ENCODE assay signal across 14 cellular contexts in genomic region chr3:100090669-100091005, GRCh38. TPM values are rescaled to one million over a fixed set of nuclear protein-coding genes. Genes with fewer than 3 reads are reported as not detected.
DNase-seq lines count a peak whose midpoint lies in the region; ATAC-seq and TF ChIP-seq lines count a peak whose summit lies in the region.
"Had no signal": no experiment of that assay in that cellular context is flagged by ENCODE, and none has a peak within 500 bp of the region (broad histone marks: within the 10 kb centered on the region; RNA-seq: fewer than 3 reads in every experiment).

No MANE protein-coding gene starts in this region.

- H3K4me3 Mint-ChIP-seq in activated naive CD8-positive, alpha-beta T cell treated with anti-CD3 and anti-CD28 coated beads, Interleukin-2, amount 10 ng/mL, durations not matched to agents 7 days and 5 days, result no peak overlapping the region
- H3K4me3 Mint-ChIP-seq in activated naive CD8-positive, alpha-beta T cell treated with anti-CD3 and anti-CD28 coated beads, Interleukin-2, amount 50 U/mL, for 24 hours, result no peak overlapping the region
- no peak overlapping the region for H3K4me3 Mint-ChIP-seq in type B pancreatic cell
- H3K4me3 Mint-ChIP-seq in CD8-positive, alpha-beta T cell, result no peak overlapping the region
- H3K4me3 Mint-ChIP-seq: activated CD4-positive, alpha-beta memory T cell treated with anti-CD3 and anti-CD28 coated beads, Interleukin-2, amount 10 ng/mL, durations not matched to agents 7 days and 5 days; CD4-positive, alpha-beta T cell; stimulated activated naive B cell treated with anti-CD40 and anti-IgM and Interleukin-4, amounts not matched to agents 10 μg/mL and 1 μg/mL and 100 μg/mL, for 72 hours had no signal

- H3K4me1 ChIP-seq in ascending aorta, result peaks cover 0 to 20% of the 10 kb centered on the region in 2 donors
- H3K4me1 ChIP-seq in left lung, result peaks cover 0 to 12% of the 10 kb centered on the region in 2 donors
- H3K4me1 ChIP-seq in CD8-positive, alpha-beta T cell (ENCODE audit: insufficient read depth, low read length), result no peaks in the 10 kb centered on the region
- H3K4me1 ChIP-seq: SJCRH30 had no signal

- peak; percentile 37 for ATAC-seq in activated naive CD8-positive, alpha-beta T cell treated with anti-CD3 and anti-CD28 coated beads, Interleukin-2, amount 10 ng/mL, durations not matched to agents 7 days and 5 days (ENCODE audit: low read depth)
- no peak for ATAC-seq in activated naive CD8-positive, alpha-beta T cell treated with anti-CD3 and anti-CD28 coated beads, Interleukin-2, amount 50 U/mL, for 24 hours
- ATAC-seq in HG02798 (IDR thresholded peaks at IDR 0.05; ENCODE audit: poor library complexity, unreplicated experiment) (peak; percentile 12), left lung (no peak)
- no peak for ATAC-seq in CD8-positive, alpha-beta T cell

- H3K9me3 ChIP-seq in ascending aorta (no peaks in the 10 kb centered on the region), left lung (no peaks in the 10 kb centered on the region)
- H3K9me3 ChIP-seq in CD8-positive, alpha-beta T cell (ENCODE audit: low read length), result no peaks in the 10 kb centered on the region
- H3K9me3 ChIP-seq: SJCRH30 had no signal

- H3K4me3 ChIP-seq in ascending aorta (no peak overlapping the region), left lung (no peak overlapping the region)
- no peak overlapping the region for H3K4me3 ChIP-seq in CD8-positive, alpha-beta T cell (ENCODE audit: low read depth, low read length)
- H3K4me3 ChIP-seq: SJCRH30 had no signal

- H3K27ac ChIP-seq in ascending aorta, result no peak overlapping the region
- H3K27ac ChIP-seq in left lung, result peak overlapping the region in 1 of 2 donors; percentile 45
- no peak overlapping the region for H3K27ac ChIP-seq in CD8-positive, alpha-beta T cell (ENCODE audit: low read depth, low read length)
- H3K27ac ChIP-seq: SJCRH30 had no signal

- H3K27me3 Mint-ChIP-seq in activated naive CD8-positive, alpha-beta T cell treated with anti-CD3 and anti-CD28 coated beads, Interleukin-2, amount 10 ng/mL, durations not matched to agents 7 days and 5 days, result no peaks in the 10 kb centered on the region
- no peaks in the 10 kb centered on the region for H3K27me3 Mint-ChIP-seq in activated naive CD8-positive, alpha-beta T cell treated with anti-CD3 and anti-CD28 coated beads, Interleukin-2, amount 50 U/mL, for 24 hours
- H3K27me3 Mint-ChIP-seq in type B pancreatic cell, result no peaks in the 10 kb centered on the region
- H3K27me3 Mint-ChIP-seq in CD8-positive, alpha-beta T cell (ENCODE audit: low read depth), result no peaks in the 10 kb centered on the region
- H3K27me3 Mint-ChIP-seq: CD4-positive, alpha-beta T cell; natural killer cell treated with Interleukin-12 subunit alpha and Interleukin-12 subunit beta and Interleukin-15 and Interleukin-18, amount 100 ng/mL, for 72 hours; stimulated activated naive B cell treated with anti-CD40 and anti-IgM and Interleukin-4, amounts not matched to agents 10 μg/mL and 1 μg/mL and 100 μg/mL, for 72 hours had no signal

- peaks cover 1% of the 10 kb centered on the region for H3K9me3 Mint-ChIP-seq in activated naive CD8-positive, alpha-beta T cell treated with anti-CD3 and anti-CD28 coated beads, Interleukin-2, amount 10 ng/mL, durations not matched to agents 7 days and 5 days
- no peaks in the 10 kb centered on the region for H3K9me3 Mint-ChIP-seq in activated naive CD8-positive, alpha-beta T cell treated with anti-CD3 and anti-CD28 coated beads, Interleukin-2, amount 50 U/mL, for 24 hours
- H3K9me3 Mint-ChIP-seq in type B pancreatic cell, result no peaks in the 10 kb centered on the region
- H3K9me3 Mint-ChIP-seq in CD8-positive, alpha-beta T cell, result no peaks in the 10 kb centered on the region
- H3K9me3 Mint-ChIP-seq: activated CD4-positive, alpha-beta memory T cell treated with anti-CD3 and anti-CD28 coated beads, Interleukin-2, amount 10 ng/mL, durations not matched to agents 7 days and 5 days; CD4-positive, alpha-beta T cell; natural killer cell treated with Interleukin-12 subunit alpha and Interleukin-12 subunit beta and Interleukin-15 and Interleukin-18, amount 100 ng/mL, for 72 hours; stimulated activated naive B cell treated with anti-CD40 and anti-IgM and Interleukin-4, amounts not matched to agents 10 μg/mL and 1 μg/mL and 100 μg/mL, for 72 hours had no signal

- H3K36me3 Mint-ChIP-seq in activated naive CD8-positive, alpha-beta T cell treated with anti-CD3 and anti-CD28 coated beads, Interleukin-2, amount 10 ng/mL, durations not matched to agents 7 days and 5 days, result peaks cover 28% of the 10 kb centered on the region
- H3K36me3 Mint-ChIP-seq in activated naive CD8-positive, alpha-beta T cell treated with anti-CD3 and anti-CD28 coated beads, Interleukin-2, amount 50 U/mL, for 24 hours (ENCODE audit: low read depth), result peaks cover 10% of the 10 kb centered on the region
- H3K36me3 Mint-ChIP-seq in type B pancreatic cell, result no peaks in the 10 kb centered on the region
- peaks cover 1% of the 10 kb centered on the region for H3K36me3 Mint-ChIP-seq in CD8-positive, alpha-beta T cell

- intact Hi-C loops in ascending aorta (cut with DNase I), result no loop called here
- intact Hi-C loops in left lung (cut with DNase I), result no loop called here
- intact Hi-C loops in CD8-positive, alpha-beta T cell (cut with DNase I, micrococcal nuclease), result no loop called here

- no peaks in the 10 kb centered on the region for H3K36me3 ChIP-seq in ascending aorta
- no peaks in the 10 kb centered on the region for H3K36me3 ChIP-seq in left lung
- H3K36me3 ChIP-seq in CD8-positive, alpha-beta T cell (ENCODE audit: insufficient read depth, low read length), result no peaks in the 10 kb centered on the region

- CTCF ChIA-PET in CD8-positive, alpha-beta T cell (lab: Charles Lee), result interaction anchor here (0.7 to 1.1 kb wide), 2 partner anchors 14 to 607 kb away, joined by 3 read pairs; no protein-coding TSS in a partner anchor

- peak overlapping the region; percentile 37 for H3K27ac Mint-ChIP-seq in activated naive CD8-positive, alpha-beta T cell treated with anti-CD3 and anti-CD28 coated beads, Interleukin-2, amount 10 ng/mL, durations not matched to agents 7 days and 5 days
- no peak overlapping the region for H3K27ac Mint-ChIP-seq in activated naive CD8-positive, alpha-beta T cell treated with anti-CD3 and anti-CD28 coated beads, Interleukin-2, amount 50 U/mL, for 24 hours
- no peak overlapping the region for H3K27ac Mint-ChIP-seq in type B pancreatic cell
- H3K27ac Mint-ChIP-seq in CD8-positive, alpha-beta T cell, result no peak overlapping the region
- H3K27ac Mint-ChIP-seq: activated CD4-positive, alpha-beta memory T cell treated with anti-CD3 and anti-CD28 coated beads, Interleukin-2, amount 10 ng/mL, durations not matched to agents 7 days and 5 days; CD4-positive, alpha-beta T cell; stimulated activated naive B cell treated with anti-CD40 and anti-IgM and Interleukin-4, amounts not matched to agents 10 μg/mL and 1 μg/mL and 100 μg/mL, for 72 hours had no signal

- no peaks in the 10 kb centered on the region for H3K27me3 ChIP-seq in ascending aorta
- H3K27me3 ChIP-seq in left lung, result no peaks in the 10 kb centered on the region
- no peaks in the 10 kb centered on the region for H3K27me3 ChIP-seq in CD8-positive, alpha-beta T cell (ENCODE audit: insufficient read depth, low read length)
- H3K27me3 ChIP-seq: SJCRH30 had no signal

- peak in 2 of 3 experiments; percentile 1 to 3 for TF ChIP-seq CTCF in ascending aorta (IDR thresholded peaks at IDR 0.05)
- TF ChIP-seq CTCF in type B pancreatic cell (conservative IDR thresholded peaks at IDR 0.05), result peak; percentile 6
- TF ChIP-seq CTCF in left lung (IDR thresholded peaks at IDR 0.05), result no peak
- no peak for TF ChIP-seq CTCF in CD8-positive, alpha-beta T cell (IDR thresholded peaks at IDR 0.05)

- POLR2A ChIA-PET in activated naive CD8-positive, alpha-beta T cell treated with anti-CD3 and anti-CD28 coated beads, Interleukin-2, amount 10 ng/mL, durations not matched to agents 7 days and 5 days (lab: Charles Lee), result interaction anchor here (1.4 to 6.6 kb wide), 2 partner anchors 15 to 16 kb away, joined by 3 to 42 read pairs; no protein-coding TSS in a partner anchor
- POLR2A ChIA-PET in CD8-positive, alpha-beta T cell (lab: Charles Lee), result no interaction called here

- DNase-seq in activated naive CD8-positive, alpha-beta T cell treated with anti-CD3 and anti-CD28 coated beads, Interleukin-2, amount 10 ng/mL, durations not matched to agents 7 days and 5 days, result no peak
- no peak for DNase-seq in activated naive CD8-positive, alpha-beta T cell treated with anti-CD3 and anti-CD28 coated beads, Interleukin-2, amount 50 U/mL, for 24 hours
- no peak for DNase-seq in ascending aorta (ENCODE audit: low spot score in 2 of 2)
- no peak for DNase-seq in type B pancreatic cell (ENCODE audit: extremely low spot score, unreplicated experiment)
- no peak for DNase-seq in left lung
- DNase-seq in NCI-H2227 (lab: John Stamatoyannopoulos, UW; ENCODE audit: unreplicated experiment), result no peak
- DNase-seq in CD8-positive, alpha-beta T cell, result no peak
- DNase-seq: CD4-positive, alpha-beta T cell; NCI-H2029; SJCRH30; stimulated activated naive B cell treated with anti-CD40 and anti-IgM and Interleukin-4, amounts not matched to agents 10 μg/mL and 1 μg/mL and 100 μg/mL, for 72 hours had no signal

- H3K4me1 Mint-ChIP-seq in activated naive CD8-positive, alpha-beta T cell treated with anti-CD3 and anti-CD28 coated beads, Interleukin-2, amount 10 ng/mL, durations not matched to agents 7 days and 5 days, result peaks cover 42% of the 10 kb centered on the region
- peaks cover 36% of the 10 kb centered on the region for H3K4me1 Mint-ChIP-seq in activated naive CD8-positive, alpha-beta T cell treated with anti-CD3 and anti-CD28 coated beads, Interleukin-2, amount 50 U/mL, for 24 hours
- H3K4me1 Mint-ChIP-seq in type B pancreatic cell (ENCODE audit: unreplicated experiment), result peaks cover 22% of the 10 kb centered on the region
- H3K4me1 Mint-ChIP-seq in CD8-positive, alpha-beta T cell (ENCODE audit: low read depth), result peaks cover 4% of the 10 kb centered on the region

RNA-seq across cellular contexts. Expression of gene FILIP1L, which starts 23.7 kb away (rescaled TPM):
- total RNA-seq in activated naive CD8-positive, alpha-beta T cell treated with anti-CD3 and anti-CD28 coated beads, Interleukin-2, amount 10 ng/mL, durations not matched to agents 7 days and 5 days, result 1 to 10 TPM; 2.0 to 2.4 TPM
- 106 TPM for total RNA-seq in ascending aorta
- total RNA-seq in type B pancreatic cell (ENCODE audit: low replicate concordance), result 30.6 and 31.5 TPM in 2 replicates
- total RNA-seq in left lung, result 10 to 100 TPM; 24.3 to 68.9 TPM
- under 1 TPM; 0.11 to 0.14 TPM for total RNA-seq in CD8-positive, alpha-beta T cell

Comparison
In these comparisons a context has a peak if more than half of its experiments do, and no peak if none do; other contexts are left out.
1. ATAC-seq: peak in activated naive CD8-positive, alpha-beta T cell treated with anti-CD3 and anti-CD28 coated beads, Interleukin-2, amount 10 ng/mL, durations not matched to agents 7 days and 5 days (single experiment) and HG02798 (single experiment); none in activated naive CD8-positive, alpha-beta T cell treated with anti-CD3 and anti-CD28 coated beads, Interleukin-2, amount 50 U/mL, for 24 hours (single experiment), left lung (single experiment) and CD8-positive, alpha-beta T cell (single experiment).
2. CTCF ChIP-seq: peak in ascending aorta (2 of 3) and type B pancreatic cell (single experiment); none in left lung (0 of 2) and CD8-positive, alpha-beta T cell (single experiment).